ENCODE assay signal across 2 cellular contexts in genomic region chr1:244451539-244451950, GRCh38.
TF ChIP-seq lines count a peak whose summit lies in the region.

Gene ADSS2 (minus strand): TSS chr1:244451909. CDS start chr1:244451817, 92 bp downstream.

TF ChIP-seq in HEK293, 187 proteins besides CTCF, POLR2A, EP300 and RAD21 (continued from another document):
- TF ChIP-seq PATZ1 (tag by site-specific recombination; IDR thresholded peaks at IDR 0.05) (no peak), ZBTB49 (tag by site-specific recombination; IDR thresholded peaks at IDR 0.05; ENCODE audit: low read depth) (no peak), ZNF266 (tag by site-specific recombination; IDR thresholded peaks at IDR 0.05; ENCODE audit: low read depth) (no peak), ZNF629 (tag by site-specific recombination; IDR thresholded peaks at IDR 0.05) (peak; percentile 36), SP3 (tag by site-specific recombination; IDR thresholded peaks at IDR 0.05) (no peak), ZNF391 (tag by site-specific recombination; IDR thresholded peaks at IDR 0.05; ENCODE audit: borderline replicate concordance, low read depth) (peak; percentile 91; the same call in 1 of the 2 replicates), ZNF184 (tag by site-specific recombination; IDR thresholded peaks at IDR 0.05) (no peak), ZBTB8A (tag by site-specific recombination; IDR thresholded peaks at IDR 0.05) (no peak; the same call in 1 of the 2 replicates), ZNF2 (tag by site-specific recombination; IDR thresholded peaks at IDR 0.05) (peak; percentile 92)

TF ChIP-seq in HepG2, 621 proteins besides CTCF, POLR2A, EP300 and RAD21 (continued from another document and continues in another):
- no peak for TF ChIP-seq CEBPZ (IDR thresholded peaks at IDR 0.05; ENCODE audit: low read length)
- TF ChIP-seq NFYB (CRISPR knock-in tag; IDR thresholded peaks at IDR 0.05): no peak
- TF ChIP-seq PHF21A (CRISPR knock-in tag; IDR thresholded peaks at IDR 0.05): no peak
- TF ChIP-seq ZNF124 (CRISPR knock-in tag; IDR thresholded peaks at IDR 0.05): no peak
- no peak for TF ChIP-seq TOE1 (CRISPR knock-in tag; IDR thresholded peaks at IDR 0.05)
- TF ChIP-seq FOXK2 (IDR thresholded peaks at IDR 0.05): no peak
- no peak for TF ChIP-seq HIC2 (CRISPR knock-in tag; IDR thresholded peaks at IDR 0.05; ENCODE audit: low read depth)
- no peak for TF ChIP-seq ZNF557 (CRISPR knock-in tag; IDR thresholded peaks at IDR 0.05)
- 0 out of 2 replicates have a peak, but pooled peaks have one; percentile 29 for TF ChIP-seq ZNF101 (CRISPR knock-in tag; IDR thresholded peaks at IDR 0.05; ENCODE audit: borderline replicate concordance, low read depth)
- no peak for TF ChIP-seq THAP7 (CRISPR knock-in tag; IDR thresholded peaks at IDR 0.05)
- TF ChIP-seq ZNF513 (CRISPR knock-in tag; conservative IDR thresholded peaks at IDR 0.05): no peak
- no peak for TF ChIP-seq ZNF207 (IDR thresholded peaks at IDR 0.05; ENCODE audit: borderline replicate concordance)
- peak; percentile 82 for TF ChIP-seq UBTF (CRISPR knock-in tag; IDR thresholded peaks at IDR 0.05)
- TF ChIP-seq ATM (IDR thresholded peaks at IDR 0.05; ENCODE audit: borderline replicate concordance): no peak
- no peak for TF ChIP-seq TBP (CRISPR knock-in tag; IDR thresholded peaks at IDR 0.05)
- TF ChIP-seq ATF5 (CRISPR knock-in tag; IDR thresholded peaks at IDR 0.05; ENCODE audit: low read depth): no peak
- peak; percentile 63 for TF ChIP-seq ASH2L (IDR thresholded peaks at IDR 0.05; ENCODE audit: insufficient read length, low read depth, low read length)
- no peak for TF ChIP-seq ZNF503 (CRISPR knock-in tag; IDR thresholded peaks at IDR 0.05)
- TF ChIP-seq SOX5 (CRISPR knock-in tag; IDR thresholded peaks at IDR 0.05; ENCODE audit: borderline replicate concordance): no peak
- peak; percentile 33; the same call in 1 of the 2 replicates for TF ChIP-seq CREBL2 (CRISPR knock-in tag; IDR thresholded peaks at IDR 0.05; ENCODE audit: borderline replicate concordance)
- 0 out of 2 replicates have a peak, but pooled peaks have one; percentile 31 for TF ChIP-seq ZBTB38 (CRISPR knock-in tag; IDR thresholded peaks at IDR 0.05)
- TF ChIP-seq SCMH1 (CRISPR knock-in tag; IDR thresholded peaks at IDR 0.05; ENCODE audit: borderline replicate concordance): no peak
- TF ChIP-seq MEIS1 (CRISPR knock-in tag; IDR thresholded peaks at IDR 0.05; ENCODE audit: borderline replicate concordance): no peak
- TF ChIP-seq MXD4 (CRISPR knock-in tag; IDR thresholded peaks at IDR 0.05): peak; percentile 59
- no peak for TF ChIP-seq ZNF33A (CRISPR knock-in tag; IDR thresholded peaks at IDR 0.05; ENCODE audit: borderline replicate concordance)
- TF ChIP-seq KAT8 (CRISPR knock-in tag; IDR thresholded peaks at IDR 0.05): 0 out of 2 replicates have a peak, but pooled peaks have one; percentile 16
- TF ChIP-seq MAFF (IDR thresholded peaks at IDR 0.05; ENCODE audit: low read depth, low read length): no peak
- TF ChIP-seq ZNF264 (CRISPR knock-in tag; IDR thresholded peaks at IDR 0.05): peak; percentile 78; the same call in 1 of the 2 replicates
- TF ChIP-seq POGZ (CRISPR knock-in tag; IDR thresholded peaks at IDR 0.05): no peak
- TF ChIP-seq TERF1 (CRISPR knock-in tag; IDR thresholded peaks at IDR 0.05): no peak
- no peak for TF ChIP-seq MZF1 (CRISPR knock-in tag; IDR thresholded peaks at IDR 0.05; ENCODE audit: borderline replicate concordance)
- no peak for TF ChIP-seq ETV6 (CRISPR knock-in tag; conservative IDR thresholded peaks at IDR 0.05)
- TF ChIP-seq IRX3 (CRISPR knock-in tag; IDR thresholded peaks at IDR 0.05; ENCODE audit: borderline replicate concordance, low read depth): no peak
- no peak; the same call in 1 of the 2 replicates for TF ChIP-seq GABPB1 (CRISPR knock-in tag; IDR thresholded peaks at IDR 0.05)
- TF ChIP-seq ZNF280D (CRISPR knock-in tag; IDR thresholded peaks at IDR 0.05): peak; percentile 25; the same call in 1 of the 2 replicates
- TF ChIP-seq PHF20 (CRISPR knock-in tag; IDR thresholded peaks at IDR 0.05): no peak
- no peak for TF ChIP-seq ZSCAN5A (CRISPR knock-in tag; IDR thresholded peaks at IDR 0.05; ENCODE audit: borderline replicate concordance)
- TF ChIP-seq XBP1 (CRISPR knock-in tag; IDR thresholded peaks at IDR 0.05): no peak
- TF ChIP-seq SIN3B (IDR thresholded peaks at IDR 0.05; ENCODE audit: low read length): no peak
- TF ChIP-seq TARDBP (CRISPR knock-in tag; IDR thresholded peaks at IDR 0.05): no peak
- no peak for TF ChIP-seq ZNF841 (CRISPR knock-in tag; IDR thresholded peaks at IDR 0.05; ENCODE audit: borderline replicate concordance)
